ENCODE assay signal across 21 cellular contexts in genomic region chr6:3263091-3263490, GRCh38. TPM values are rescaled to one million over a fixed set of nuclear protein-coding genes. Genes with fewer than 3 reads are reported as not detected.
DNase-seq lines count a peak whose midpoint lies in the region; ATAC-seq and TF ChIP-seq lines count a peak whose summit lies in the region.
"Had no signal": no experiment of that assay in that cellular context is flagged by ENCODE, and none has a peak within 500 bp of the region (broad histone marks: within the 10 kb centered on the region; RNA-seq: fewer than 3 reads in every experiment).

No MANE protein-coding gene starts in this region.

- TF ChIP-seq POLR2A in gastrocnemius medialis (IDR thresholded peaks at IDR 0.05) = no peak

- no peak for DNase-seq in activated T-cell treated with anti-CD3 and anti-CD28 coated beads, Interleukin-2, amount 50 U/mL, for 4 hours
- no peak for DNase-seq in activated T-cell treated with anti-CD3 and anti-CD28 coated beads, Interleukin-2, amount 50 U/mL, for 72 hours
- DNase-seq in islet precursor cell = peak; percentile 36
- peak; percentile 25 to 50 for DNase-seq in gastrocnemius medialis
- DNase-seq in T-cell = no peak
- DNase-seq: activated CD4-positive, alpha-beta T cell treated with anti-CD3 and anti-CD28 coated beads for 1 hour; activated gamma-delta T cell; caudate nucleus; lower lobe of right lung; NCI-H1105 treated with DMSO at 0.1 percent for 48 hours; NCI-H2081 treated with DMSO at 0.1 percent for 48 hours; right lobe of liver; thyroid gland had no signal

- no peaks in the 10 kb centered on the region for H3K9me3 Mint-ChIP-seq in activated T-cell treated with anti-CD3 and anti-CD28 coated beads, Interleukin-2, amount 50 U/mL, for 4 hours
- no peaks in the 10 kb centered on the region for H3K9me3 Mint-ChIP-seq in activated T-cell treated with anti-CD3 and anti-CD28 coated beads, Interleukin-2, amount 50 U/mL, for 72 hours
- H3K9me3 Mint-ChIP-seq in IgD-negative memory B cell (no peaks in the 10 kb centered on the region), T-cell (no peaks in the 10 kb centered on the region)
- H3K9me3 Mint-ChIP-seq: stimulated activated memory B cell treated with anti-CD40 and anti-IgM and Interleukin-4, amounts not matched to agents 10 μg/mL and 1 μg/mL and 100 μg/mL, for 72 hours had no signal

- H3K27ac ChIP-seq in gastrocnemius medialis = peak overlapping the region in 3 of 4 donors; percentile 41 to 57 (median 49)
- H3K27ac ChIP-seq: C4-2B, dorsolateral prefrontal cortex, epithelial cell of prostate, hepatocyte, lower lobe of right lung, thyroid gland had no signal

- no peak overlapping the region for H3K4me3 ChIP-seq in gastrocnemius medialis
- H3K4me3 ChIP-seq: dorsolateral prefrontal cortex, hepatocyte, lower lobe of right lung, right lobe of liver, thyroid gland had no signal

- in situ Hi-C loops in gastrocnemius medialis (cut with MboI; ENCODE audit: low sequenced_read_pairs in 4 of 4) = loop anchor here in 2 of 4 donors (25.0 kb wide), 2 partner anchors 276 to 749 kb away; partner anchors contain the start of gene NQO2 (in 1 of the 2)

- no peak for TF ChIP-seq CTCF in gastrocnemius medialis (IDR thresholded peaks at IDR 0.05 in 4 of 5, conservative IDR thresholded peaks at IDR 0.05 in 1 of 5)

- peaks cover 55% of the 10 kb centered on the region for H3K4me1 Mint-ChIP-seq in activated T-cell treated with anti-CD3 and anti-CD28 coated beads, Interleukin-2, amount 50 U/mL, for 4 hours (ENCODE audit: low read depth)
- H3K4me1 Mint-ChIP-seq in activated T-cell treated with anti-CD3 and anti-CD28 coated beads, Interleukin-2, amount 50 U/mL, for 72 hours (ENCODE audit: low read depth) = peaks cover 49% of the 10 kb centered on the region
- peaks cover 24 to 37% (median 32%) of the 10 kb centered on the region in 3 donors for H3K4me1 Mint-ChIP-seq in IgD-negative memory B cell
- H3K4me1 Mint-ChIP-seq in T-cell = peaks cover 55 to 65% (median 63%) of the 10 kb centered on the region in 3 donors

- no peak for ATAC-seq in activated T-cell treated with anti-CD3 and anti-CD28 coated beads, Interleukin-2, amount 50 U/mL, for 4 hours
- ATAC-seq in activated T-cell treated with anti-CD3 and anti-CD28 coated beads, Interleukin-2, amount 50 U/mL, for 72 hours (replicated peaks in 1 of 2) = no peak
- ATAC-seq in gastrocnemius medialis (no peak), T-cell (replicated peaks in 1 of 4) (no peak), HG03432 (IDR thresholded peaks at IDR 0.05; ENCODE audit: unreplicated experiment) (no peak), GM19023 (IDR thresholded peaks at IDR 0.05; ENCODE audit: unreplicated experiment) (no peak)
- ATAC-seq: lower lobe of right lung; right lobe of liver; stimulated activated memory B cell treated with anti-CD40 and anti-IgM and Interleukin-4, amounts not matched to agents 10 μg/mL and 1 μg/mL and 100 μg/mL, for 72 hours had no signal

- CTCF ChIA-PET in T-cell (lab: Charles Lee) = no interaction called here

- H3K27me3 ChIP-seq in gastrocnemius medialis = no peaks in the 10 kb centered on the region
- H3K27me3 ChIP-seq: dorsolateral prefrontal cortex, hepatocyte, right lobe of liver, thyroid gland had no signal

- H3K27me3 Mint-ChIP-seq in activated T-cell treated with anti-CD3 and anti-CD28 coated beads, Interleukin-2, amount 50 U/mL, for 4 hours (ENCODE audit: low read depth) = no peaks in the 10 kb centered on the region
- no peaks in the 10 kb centered on the region for H3K27me3 Mint-ChIP-seq in activated T-cell treated with anti-CD3 and anti-CD28 coated beads, Interleukin-2, amount 50 U/mL, for 72 hours (ENCODE audit: low read depth)
- H3K27me3 Mint-ChIP-seq in IgD-negative memory B cell (no peaks in the 10 kb centered on the region), T-cell (no peaks in the 10 kb centered on the region)
- H3K27me3 Mint-ChIP-seq: stimulated activated memory B cell treated with anti-CD40 and anti-IgM and Interleukin-4, amounts not matched to agents 10 μg/mL and 1 μg/mL and 100 μg/mL, for 72 hours had no signal

- POLR2A ChIA-PET in T-cell (lab: Charles Lee) = interaction anchor here in 1 of 2 donors (0.6 kb wide), 3 partner anchors 196 to 759 kb away, joined by 3 to 5 read pairs (median 4); no protein-coding TSS in a partner anchor

- H3K4me3 Mint-ChIP-seq in activated T-cell treated with anti-CD3 and anti-CD28 coated beads, Interleukin-2, amount 50 U/mL, for 4 hours = peak overlapping the region; percentile 29
- no peak overlapping the region for H3K4me3 Mint-ChIP-seq in activated T-cell treated with anti-CD3 and anti-CD28 coated beads, Interleukin-2, amount 50 U/mL, for 72 hours
- peak overlapping the region in 3 of 4 donors; percentile 37 to 67 (median 67) for H3K4me3 Mint-ChIP-seq in IgD-negative memory B cell
- H3K4me3 Mint-ChIP-seq in T-cell = peak overlapping the region in 1 of 3 donors; percentile 27
- H3K4me3 Mint-ChIP-seq: stimulated activated memory B cell treated with anti-CD40 and anti-IgM and Interleukin-4, amounts not matched to agents 10 μg/mL and 1 μg/mL and 100 μg/mL, for 72 hours had no signal

- H3K36me3 ChIP-seq in gastrocnemius medialis = peaks cover 0 to 14% of the 10 kb centered on the region in 2 donors

- H3K27ac Mint-ChIP-seq in activated T-cell treated with anti-CD3 and anti-CD28 coated beads, Interleukin-2, amount 50 U/mL, for 72 hours = no peak overlapping the region
- H3K27ac Mint-ChIP-seq in IgD-negative memory B cell (no peak overlapping the region), T-cell (no peak overlapping the region)

- H3K9me3 ChIP-seq in gastrocnemius medialis = no peaks in the 10 kb centered on the region
- H3K9me3 ChIP-seq: lower lobe of right lung, right lobe of liver, thyroid gland had no signal

- H3K4me1 ChIP-seq in gastrocnemius medialis = peaks cover 33 to 41% of the 10 kb centered on the region in 2 donors

- peaks cover 24% of the 10 kb centered on the region for H3K36me3 Mint-ChIP-seq in activated T-cell treated with anti-CD3 and anti-CD28 coated beads, Interleukin-2, amount 50 U/mL, for 4 hours (ENCODE audit: insufficient read depth)
- H3K36me3 Mint-ChIP-seq in activated T-cell treated with anti-CD3 and anti-CD28 coated beads, Interleukin-2, amount 50 U/mL, for 72 hours (ENCODE audit: insufficient read depth in 2 of 2) = peaks cover 5 to 9% of the 10 kb centered on the region in 2 donors
- H3K36me3 Mint-ChIP-seq in IgD-negative memory B cell = no peaks in the 10 kb centered on the region
- peaks cover 14% of the 10 kb centered on the region for H3K36me3 Mint-ChIP-seq in T-cell

- intact Hi-C loops in gastrocnemius medialis (cut with DNase I; ENCODE audit: low total_unique reads) = no loop called here

RNA-seq across cellular contexts. Expression of gene PSMG4, which starts 4.3 kb away (rescaled TPM):
- 10 to 100 TPM; 26.0 to 31.6 (median 27.8) TPM for total RNA-seq in activated T-cell treated with anti-CD3 and anti-CD28 coated beads, Interleukin-2, amount 50 U/mL, for 4 hours
- 10 to 100 TPM; 21.8 to 29.1 TPM for total RNA-seq in activated T-cell treated with anti-CD3 and anti-CD28 coated beads, Interleukin-2, amount 50 U/mL, for 72 hours
- polyA plus RNA-seq in IgD-negative memory B cell = 43.5 TPM
- total RNA-seq in gastrocnemius medialis = 10 to 100 TPM; 16.4 to 27.6 (median 22.0) TPM
- 10 to 100 TPM; 18.8 to 42.6 (median 33.6) TPM for total RNA-seq in T-cell

RNA-seq across cellular contexts. Expression of gene TUBB2B, which starts 35.6 kb away (rescaled TPM):
- under 1 TPM; 0.42 to 0.73 (median 0.61) TPM for total RNA-seq in activated T-cell treated with anti-CD3 and anti-CD28 coated beads, Interleukin-2, amount 50 U/mL, for 4 hours
- under 1 TPM in 1 of 2 donors, not detected in 1; 0.35 TPM for total RNA-seq in activated T-cell treated with anti-CD3 and anti-CD28 coated beads, Interleukin-2, amount 50 U/mL, for 72 hours
- 0.55 TPM for polyA plus RNA-seq in IgD-negative memory B cell
- 1 to 10 TPM; 1.5 to 3.5 (median 1.9) TPM for total RNA-seq in gastrocnemius medialis
- total RNA-seq in T-cell = 1 to 10 TPM in 2 of 5 donors, under 1 TPM in 2, not detected in 1; 0.46 to 1.2 (median 0.87) TPM

Comparison
In these comparisons a context has a peak if more than half of its experiments do, and no peak if none do; other contexts are left out.
1. H3K4me3 Mint-ChIP-seq: peak in activated T-cell treated with anti-CD3 and anti-CD28 coated beads, Interleukin-2, amount 50 U/mL, for 4 hours (single experiment) and IgD-negative memory B cell (3 of 4); none in activated T-cell treated with anti-CD3 and anti-CD28 coated beads, Interleukin-2, amount 50 U/mL, for 72 hours (0 of 2).
2. DNase-seq: peak in islet precursor cell (single experiment) and gastrocnemius medialis (2 of 2); none in activated T-cell treated with anti-CD3 and anti-CD28 coated beads, Interleukin-2, amount 50 U/mL, for 4 hours (single experiment), activated T-cell treated with anti-CD3 and anti-CD28 coated beads, Interleukin-2, amount 50 U/mL, for 72 hours (0 of 2) and T-cell (0 of 34).